In genomic region chr19:45670670-45671453, GRCh38 we compare ENCODE assay signal across 8 cellular contexts. TPM values are rescaled to one million over a fixed set of nuclear protein-coding genes. Genes with fewer than 3 reads are reported as not detected.
DNase-seq lines count a peak whose midpoint lies in the region; ATAC-seq and TF ChIP-seq lines count a peak whose summit lies in the region.

No MANE protein-coding gene starts in this region.

- H3K36me3 Mint-ChIP-seq in T-cell: peaks cover 3% of the 10 kb centered on the region

- H3K27me3 Mint-ChIP-seq in T-cell: peaks cover 13 to 27% of the 10 kb centered on the region in 2 donors

- peaks cover 33 to 40% (median 34%) of the 10 kb centered on the region in 3 donors for H3K4me1 Mint-ChIP-seq in T-cell

- H3K4me2 ChIP-seq in smooth muscle cell: peak overlapping the region; percentile 14

- DNase-seq in AG04450 (ENCODE audit: low read depth, low spot score): peak; percentile 36
- DNase-seq in HPDE6-E6E7 (ENCODE audit: extremely low spot score): peak; percentile 55
- peak in 20 of 34 experiments; percentile 7 to 56 (median 34) for DNase-seq in T-cell
- peak; percentile 85 to 95 for DNase-seq in T47D (ENCODE audit: low read depth in 1 of 2, low spot score in 1 of 2)
- DNase-seq in smooth muscle cell (lab: John Stamatoyannopoulos, UW; ENCODE audit: unreplicated experiment): peak; percentile 22

- H3K36me3 ChIP-seq in iPS-20b (ENCODE audit: insufficient read depth, low read depth, low read length) (no peaks in the 10 kb centered on the region), smooth muscle cell (ENCODE audit: low read depth) (no peaks in the 10 kb centered on the region)

- peaks cover 10% of the 10 kb centered on the region; the same call in 1 of the 2 replicates for H3K4me1 ChIP-seq in iPS-20b (ENCODE audit: insufficient read depth, low read length)
- peaks cover 16% of the 10 kb centered on the region for H3K4me1 ChIP-seq in smooth muscle cell (ENCODE audit: low read depth)

- no peak overlapping the region for H3K9ac ChIP-seq in iPS-20b (ENCODE audit: low read depth, low read length)
- no peak overlapping the region for H3K9ac ChIP-seq in smooth muscle cell (ENCODE audit: low read depth)

- no peaks in the 10 kb centered on the region for H4K20me1 ChIP-seq in smooth muscle cell (ENCODE audit: low read depth)

- H3K9me3 Mint-ChIP-seq in T-cell: no peaks in the 10 kb centered on the region

- H3K27ac ChIP-seq in AG04450 (ENCODE audit: low read depth, low read length): no peak overlapping the region
- no peak overlapping the region for H3K27ac ChIP-seq in iPS-20b (ENCODE audit: low read length)
- no peak overlapping the region for H3K27ac ChIP-seq in smooth muscle cell (ENCODE audit: low read depth)

- H3K4me3 ChIP-seq in AG04450 (ENCODE audit: low read depth, low read length): peak overlapping the region; percentile 25; the same call in 1 of the 2 replicates
- peak overlapping the region; percentile 72 for H3K4me3 ChIP-seq in iPS-20b (ENCODE audit: low read length)
- H3K4me3 ChIP-seq in smooth muscle cell: no peak overlapping the region

- POLR2A ChIA-PET in AG04450 (lab: Yijun Ruan, JAX): interaction anchor here (0.6 to 1.0 kb wide), 6 partner anchors 9 to 214 kb away, joined by 3 to 8 read pairs (median 4); partner anchors contain the start of gene SNRPD2
- POLR2A ChIA-PET in T-cell (lab: Charles Lee): no interaction called here

- H3K27ac Mint-ChIP-seq in T-cell: peak overlapping the region in 1 of 2 donors; percentile 55

- H3K27me3 ChIP-seq in AG04450 (ENCODE audit: control insufficient read depth, insufficient read depth, low read length): peaks cover 3% of the 10 kb centered on the region
- peaks cover 45% of the 10 kb centered on the region for H3K27me3 ChIP-seq in iPS-20b (ENCODE audit: insufficient read depth, low read length)
- no peaks in the 10 kb centered on the region for H3K27me3 ChIP-seq in smooth muscle cell (ENCODE audit: low read depth)

- WGBS in smooth muscle cell (ENCODE audit: low lambda C conversion rate): 27% methylated on average over 28 of the region's 42 CpGs

- no peaks in the 10 kb centered on the region for H3K79me2 ChIP-seq in smooth muscle cell (ENCODE audit: low read depth)

- H3F3A ChIP-seq in smooth muscle cell (ENCODE audit: low read depth): no peaks in the 10 kb centered on the region

- H3K4me3 Mint-ChIP-seq in T-cell: peak overlapping the region; percentile 9 to 86 (median 37)

- H3K9me3 ChIP-seq in AG04450 (ENCODE audit: control insufficient read depth, insufficient read depth, low read length) (peaks cover 9% of the 10 kb centered on the region; the same call in 1 of the 2 replicates), iPS-20b (ENCODE audit: insufficient read depth, low read depth, low read length) (no peaks in the 10 kb centered on the region), smooth muscle cell (replicated peaks; ENCODE audit: low read depth) (no peaks in the 10 kb centered on the region)

- peak; percentile 43 for ATAC-seq in GM18868 (IDR thresholded peaks at IDR 0.05; ENCODE audit: unreplicated experiment)
- ATAC-seq in T-cell (replicated peaks in 1 of 4): peak in 1 of 4 experiments; percentile 32
- ATAC-seq in HG03039 (IDR thresholded peaks at IDR 0.05; ENCODE audit: unreplicated experiment): no peak

- no peak overlapping the region for H2AFZ ChIP-seq in smooth muscle cell (ENCODE audit: low read depth)

- CTCF ChIA-PET in AG04450 (lab: Charles Lee) (interaction anchor here (1.1 kb wide), 1 partner anchor 10 kb away, joined by 3 read pairs; no protein-coding TSS in a partner anchor), T-cell (lab: Charles Lee) (interaction anchor here in 1 of 2 donors (0.6 kb wide), 1 partner anchor 10 kb away, joined by 4 read pairs; no protein-coding TSS in a partner anchor)

- in situ Hi-C loops in T47D (cut with HindIII; ENCODE audit: low pct_unique_long_range_greater_than_20kb, low sequenced_read_pairs): no loop called here

- no peak for TF ChIP-seq CTCF in AG04450 (IDR thresholded peaks at IDR 0.05; ENCODE audit: low read depth, low read length)
- no peak for TF ChIP-seq CTCF in smooth muscle cell (IDR thresholded peaks at IDR 0.05; ENCODE audit: borderline replicate concordance, insufficient read depth, poor library complexity, severe bottlenecking)

RNA-seq across cellular contexts. Expression of gene GIPR, which starts 2.8 kb away (rescaled TPM):
- 0.61 and 0.68 TPM in 2 replicates for polyA plus RNA-seq in AG04450 (2011; rRNA removed)
- polyA minus RNA-seq in AG04450 (2011; rRNA and poly(A)+ RNA removed): 1.8 and 2.0 TPM in 2 replicates
- 10 to 100 TPM in 1 of 5 donors, 1 to 10 TPM in 4; 6.9 to 10.8 (median 7.1) TPM for total RNA-seq in T-cell
- total RNA-seq in smooth muscle cell: 0.99 and 1.8 TPM in 2 replicates
- 2.4 and 3.4 TPM in 2 replicates for polyA plus RNA-seq in smooth muscle cell

RNA-seq across cellular contexts. Expression of gene SNRPD2, which starts 20.9 kb away (rescaled TPM):
- polyA plus RNA-seq in AG04450 (2011; rRNA removed): 531 and 608 TPM in 2 replicates
- 142 and 154 TPM in 2 replicates for polyA minus RNA-seq in AG04450 (2011; rRNA and poly(A)+ RNA removed)
- 100 to 1,000 TPM; 375 to 450 (median 395) TPM for total RNA-seq in T-cell
- total RNA-seq in smooth muscle cell: 234 and 284 TPM in 2 replicates
- polyA plus RNA-seq in smooth muscle cell: 637 and 690 TPM in 2 replicates

RNA-seq across cellular contexts. Expression of gene QPCTL, which starts 21.6 kb away (rescaled TPM):
- polyA plus RNA-seq in AG04450 (2011; rRNA removed) (6.7 and 9.5 TPM in 2 replicates), smooth muscle cell (10.0 and 13.3 TPM in 2 replicates)
- 8.9 and 11.3 TPM in 2 replicates for polyA minus RNA-seq in AG04450 (2011; rRNA and poly(A)+ RNA removed)
- total RNA-seq in T-cell (10 to 100 TPM in 3 of 5 donors, 1 to 10 TPM in 2; 5.4 to 13.7 (median 10.3) TPM), smooth muscle cell (12.2 and 12.9 TPM in 2 replicates)

RNA-seq across cellular contexts. Expression of gene EML2, which starts 31.7 kb away (rescaled TPM):
- 10.8 and 14.9 TPM in 2 replicates for polyA plus RNA-seq in AG04450 (2011; rRNA removed)
- 35.6 and 37.9 TPM in 2 replicates for polyA minus RNA-seq in AG04450 (2011; rRNA and poly(A)+ RNA removed)
- 10 to 100 TPM; 63.7 to 90.5 (median 74.1) TPM for total RNA-seq in T-cell
- total RNA-seq in smooth muscle cell: 7.7 and 15.6 TPM in 2 replicates
- polyA plus RNA-seq in smooth muscle cell: 19.0 and 20.8 TPM in 2 replicates

RNA-seq across cellular contexts. Expression of gene FBXO46, which starts 59.8 kb away (rescaled TPM):
- 1.4 and 2.2 TPM in 2 replicates for polyA plus RNA-seq in AG04450 (2011; rRNA removed)
- 1.8 and 2.4 TPM in 2 replicates for polyA minus RNA-seq in AG04450 (2011; rRNA and poly(A)+ RNA removed)
- total RNA-seq in T-cell: 10 to 100 TPM; 27.9 to 48.3 (median 38.0) TPM
- total RNA-seq in smooth muscle cell: 5.6 and 7.2 TPM in 2 replicates
- polyA plus RNA-seq in smooth muscle cell: 7.9 and 13.1 TPM in 2 replicates

Comparison
In these comparisons a context has a peak if more than half of its experiments do, and no peak if none do; other contexts are left out.
1. DNase-seq: peak in every context shown above with its lines; median percentile 90 in T47D; 55 in HPDE6-E6E7; 36 in AG04450; 34 in T-cell; 22 in smooth muscle cell.